ENCODE assay signal across 12 cellular contexts in genomic region chr16:29743827-29744531, GRCh38. TPM values are rescaled to one million over a fixed set of nuclear protein-coding genes. Genes with fewer than 3 reads are reported as not detected.
DNase-seq lines count a peak whose midpoint lies in the region; ATAC-seq lines count a peak whose summit lies in the region.
"Had no signal": no experiment of that assay in that cellular context is flagged by ENCODE, and none has a peak within 500 bp of the region (broad histone marks: within the 10 kb centered on the region; RNA-seq: fewer than 3 reads in every experiment).

No MANE protein-coding gene starts in this region.

- ATAC-seq in naive B cell (ENCODE audit: low read depth in 2 of 2) (no peak), GM18868 (IDR thresholded peaks at IDR 0.05; ENCODE audit: unreplicated experiment) (no peak), HG03520 (IDR thresholded peaks at IDR 0.05; ENCODE audit: unreplicated experiment) (no peak)
- ATAC-seq: heart left ventricle had no signal

- peak overlapping the region in 5 of 6 donors; percentile 74 to 98 (median 93) for H3K27ac Mint-ChIP-seq in naive B cell

- DNase-seq in activated CD4-positive, alpha-beta T cell treated with anti-CD3 and anti-CD28 coated beads for 4 hours = peak; percentile 22 to 39
- no peak for DNase-seq in activated CD4-positive, alpha-beta T cell treated with anti-CD3 and anti-CD28 coated beads for 1 hour
- peak; percentile 81 for DNase-seq in activated effector memory CD4-positive, alpha-beta T cell treated with anti-CD3 and anti-CD28 coated beads, Interleukin-2, amount 50 U/mL, for 16 hours
- DNase-seq in naive B cell = no peak
- no peak for DNase-seq in iPS-NIHi11 (ENCODE audit: low spot score)
- DNase-seq in ecto neural progenitor cell (ENCODE audit: low spot score) = no peak
- DNase-seq: dermis blood vessel endothelial cell, heart left ventricle, NCI-H524 treated with DMSO at 0.1 percent for 48 hours, SIG-M5 had no signal

- H3K4me3 Mint-ChIP-seq in naive B cell = peak overlapping the region; percentile 81 to 100 (median 92)

- no peaks in the 10 kb centered on the region for H3K27me3 Mint-ChIP-seq in naive B cell

- peaks cover 10 to 19% of the 10 kb centered on the region in 2 donors for H3K36me3 Mint-ChIP-seq in naive B cell

- peaks cover 0 to 2% (median 0%) of the 10 kb centered on the region in 7 donors for H3K9me3 Mint-ChIP-seq in naive B cell

- peaks cover 58 to 80% (median 76%) of the 10 kb centered on the region in 3 donors for H3K4me1 Mint-ChIP-seq in naive B cell

RNA-seq across cellular contexts. Expression of gene C16orf54, which starts 1.8 kb away (rescaled TPM):
- 10 to 100 TPM in 5 of 6 donors, 1 to 10 TPM in 1; 1.4 to 70.0 (median 29.5) TPM for polyA plus RNA-seq in naive B cell (ENCODE audit: low read depth in 6 of 6)

RNA-seq across cellular contexts. Expression of gene ZG16, which starts 34.1 kb away (rescaled TPM):
- under 1 TPM in 1 of 6 donors, not detected in 5; 0.13 TPM for polyA plus RNA-seq in naive B cell (ENCODE audit: low read depth in 6 of 6)

RNA-seq across cellular contexts. Expression of gene KIF22, which starts 46.6 kb away (rescaled TPM):
- polyA plus RNA-seq in naive B cell (ENCODE audit: low read depth in 6 of 6) = 10 to 100 TPM; 24.0 to 29.6 (median 26.3) TPM

Comparison
In these comparisons a context has a peak if more than half of its experiments do, and no peak if none do; other contexts are left out.
1. DNase-seq: peak in activated CD4-positive, alpha-beta T cell treated with anti-CD3 and anti-CD28 coated beads for 4 hours (2 of 2) and activated effector memory CD4-positive, alpha-beta T cell treated with anti-CD3 and anti-CD28 coated beads, Interleukin-2, amount 50 U/mL, for 16 hours (single experiment); none in activated CD4-positive, alpha-beta T cell treated with anti-CD3 and anti-CD28 coated beads for 1 hour (single experiment), naive B cell (single experiment), iPS-NIHi11 (single experiment) and ecto neural progenitor cell (single experiment).